ENCODE assay signal across 8 cellular contexts in the genomic region with DNA sequence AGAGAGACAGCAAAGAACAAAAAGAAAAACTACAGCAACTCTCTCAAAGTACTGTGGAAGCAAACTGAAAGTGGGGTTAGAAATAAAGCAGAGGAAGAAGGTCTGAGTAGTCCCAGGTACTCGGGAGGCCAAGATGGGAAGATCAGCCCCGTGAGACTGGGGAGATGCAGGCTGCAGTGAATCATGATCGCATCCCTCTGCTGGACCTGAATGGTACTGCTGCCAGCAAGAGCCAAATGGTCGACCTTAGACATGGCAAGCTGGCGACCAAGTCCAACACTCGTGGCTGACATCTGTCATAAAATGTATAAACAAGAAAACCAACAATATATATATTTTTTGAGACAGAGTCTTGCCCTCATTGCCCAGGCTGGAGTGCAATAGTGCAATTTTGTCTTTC. TPM values are rescaled to one million over a fixed set of nuclear protein-coding genes. Genes with fewer than 3 reads are reported as not detected.
A peak's percentile ranks its signal among the peaks of the same experiment; 100 is the strongest.
DNase-seq lines count a peak whose midpoint lies in the region; ATAC-seq and TF ChIP-seq lines count a peak whose summit lies in the region.

No MANE protein-coding gene starts in this region.

- peak; percentile 66 for DNase-seq in D341Med (ENCODE audit: low spot score)
- DNase-seq in HT1080 (ENCODE audit: low read depth), result peak; percentile 38
- DNase-seq in central memory CD4-positive, alpha-beta T cell, result peak; percentile 46
- DNase-seq in lung microvascular endothelial cell (ENCODE audit: low read depth in 2 of 2), result peak; percentile 38 to 54
- peak; percentile 10 to 52 for DNase-seq in stimulated activated CD8-positive, alpha-beta memory T cell treated with anti-CD3 and anti-CD28 coated beads, Interleukin-7, amount 100 ng/mL, for 1 hour (ENCODE audit: low read depth in 2 of 2)

- no peak overlapping the region for H3K27ac ChIP-seq in VCaP

- peak; percentile 73 for TF ChIP-seq CTCF in VCaP (conservative IDR thresholded peaks at IDR 0.05)

- ATAC-seq in GM18511 (IDR thresholded peaks at IDR 0.05; ENCODE audit: unreplicated experiment) (no peak), GM19023 (IDR thresholded peaks at IDR 0.05; ENCODE audit: unreplicated experiment) (no peak)

RNA-seq across cellular contexts. Expression of a gene that starts 33.7 kb away (rescaled TPM):
- 5.9 and 6.5 TPM in 2 replicates for total RNA-seq in HT1080 (2014; rRNA removed; shearing (Covaris generic))
- polyA plus RNA-seq in HT1080 (2015; cell fraction: cytosol; rRNA removed), result 0.14 and 0.18 TPM in 2 replicates
- polyA plus RNA-seq in HT1080 (2015; cell fraction: nucleus; rRNA removed), result 0.25 and 0.37 TPM in 2 replicates
- 3.3 and 4.4 TPM in 2 replicates for total RNA-seq in lung microvascular endothelial cell
